1 cellular context compared by ENCODE assay signal in genomic region chr14:68627050-68627867, GRCh38.
TF ChIP-seq lines count a peak whose summit lies in the region.

No MANE protein-coding gene starts in this region.

TF ChIP-seq in HepG2, 621 proteins besides CTCF, POLR2A, EP300 and RAD21 (continued from another document):
- peak; percentile 37; the same call in 1 of the 2 replicates for TF ChIP-seq SOX5 (CRISPR knock-in tag; IDR thresholded peaks at IDR 0.05; ENCODE audit: borderline replicate concordance)
- 0 out of 2 replicates have a peak, but pooled peaks have one; percentile 17 for TF ChIP-seq HNF1B (CRISPR knock-in tag; IDR thresholded peaks at IDR 0.05)
- no peak for TF ChIP-seq SMARCC2 (IDR thresholded peaks at IDR 0.05)
- no peak for TF ChIP-seq ZNF614 (CRISPR knock-in tag; IDR thresholded peaks at IDR 0.05; ENCODE audit: borderline replicate concordance)
- TF ChIP-seq ZNF646 (CRISPR knock-in tag; IDR thresholded peaks at IDR 0.05) = no peak
- no peak for TF ChIP-seq ZNF530 (CRISPR knock-in tag; IDR thresholded peaks at IDR 0.05; ENCODE audit: low read depth)
- no peak for TF ChIP-seq ZNF879 (CRISPR knock-in tag; IDR thresholded peaks at IDR 0.05)
- TF ChIP-seq THAP11 (CRISPR knock-in tag; IDR thresholded peaks at IDR 0.05) = no peak
- peak; percentile 72 for TF ChIP-seq RARA (CRISPR knock-in tag; IDR thresholded peaks at IDR 0.05)
- TF ChIP-seq BRD4 (CRISPR knock-in tag; IDR thresholded peaks at IDR 0.05) = no peak
- no peak for TF ChIP-seq ATF5 (CRISPR knock-in tag; IDR thresholded peaks at IDR 0.05; ENCODE audit: low read depth)
- TF ChIP-seq RFX1 (IDR thresholded peaks at IDR 0.05) = peak; percentile 72
- peak; percentile 45; the same call in 1 of the 2 replicates for TF ChIP-seq CEBPG (CRISPR knock-in tag; IDR thresholded peaks at IDR 0.05)
- no peak for TF ChIP-seq TAF15 (IDR thresholded peaks at IDR 0.05; ENCODE audit: low read depth, low read length, poor library complexity, severe bottlenecking)
- no peak; the same call in 1 of the 2 replicates for TF ChIP-seq NR2F6 (IDR thresholded peaks at IDR 0.05)
- peak; percentile 40; the same call in 1 of the 2 replicates for TF ChIP-seq NR2F6 (CRISPR knock-in tag; IDR thresholded peaks at IDR 0.05)
- TF ChIP-seq ZNF234 (CRISPR knock-in tag; conservative IDR thresholded peaks at IDR 0.05) = no peak
- TF ChIP-seq HIVEP1 (CRISPR knock-in tag; IDR thresholded peaks at IDR 0.05) = no peak
- no peak for TF ChIP-seq HBP1 (CRISPR knock-in tag; IDR thresholded peaks at IDR 0.05; ENCODE audit: low read depth)
- peak; percentile 65 for TF ChIP-seq ARID5B (CRISPR knock-in tag; IDR thresholded peaks at IDR 0.05)
- TF ChIP-seq ZNF776 (CRISPR knock-in tag; IDR thresholded peaks at IDR 0.05) = no peak
- no peak for TF ChIP-seq ZNF816 (CRISPR knock-in tag; IDR thresholded peaks at IDR 0.05; ENCODE audit: borderline replicate concordance)
- peak; percentile 43; the same call in 1 of the 2 replicates for TF ChIP-seq RXRB (CRISPR knock-in tag; IDR thresholded peaks at IDR 0.05; ENCODE audit: borderline replicate concordance)
- no peak for TF ChIP-seq LCORL (IDR thresholded peaks at IDR 0.05)
- 0 out of 2 replicates have a peak, but pooled peaks have one; percentile 28 for TF ChIP-seq LCORL (CRISPR knock-in tag; IDR thresholded peaks at IDR 0.05)
- TF ChIP-seq MXD4 (CRISPR knock-in tag; IDR thresholded peaks at IDR 0.05) = no peak
- TF ChIP-seq MXI1 (IDR thresholded peaks at IDR 0.05; ENCODE audit: borderline replicate concordance, low read depth, low read length) = peak; percentile 52; the same call in 1 of the 3 replicates
- TF ChIP-seq TRIM24 (CRISPR knock-in tag; IDR thresholded peaks at IDR 0.05) = no peak
- TF ChIP-seq ZMYM4 (CRISPR knock-in tag; IDR thresholded peaks at IDR 0.05) = no peak
- TF ChIP-seq ZNF605 (CRISPR knock-in tag; IDR thresholded peaks at IDR 0.05) = no peak
- peak; percentile 91 for TF ChIP-seq RFX5 (IDR thresholded peaks at IDR 0.05; ENCODE audit: low read depth, low read length)
